26 cellular contexts compared by ENCODE assay signal in genomic region chr2:195818521-195818920, GRCh38.
DNase-seq lines count a peak whose midpoint lies in the region; ATAC-seq, FAIRE-seq and TF ChIP-seq lines count a peak whose summit lies in the region.
"Had no signal": no experiment of that assay in that cellular context is flagged by ENCODE, and none has a peak within 500 bp of the region (broad histone marks: within the 10 kb centered on the region; RNA-seq: fewer than 3 reads in every experiment).

No MANE protein-coding gene starts in this region.

- H3K9ac ChIP-seq in endothelial cell of umbilical vein (replicated peaks; ENCODE audit: extremely low read depth, insufficient read depth, low read length): no peak overlapping the region
- H3K9ac ChIP-seq in neural progenitor cell: no peak overlapping the region

- no peak overlapping the region for H3K4me3 Mint-ChIP-seq in nephron progenitor cell
- no peak overlapping the region for H3K4me3 Mint-ChIP-seq in neural progenitor cell
- no peak overlapping the region for H3K4me3 Mint-ChIP-seq in activated CD8-positive, alpha-beta T cell treated with anti-CD3 and anti-CD28 coated beads, Interleukin-2, amount 10 ng/mL, durations not matched to agents 7 days and 5 days
- H3K4me3 Mint-ChIP-seq: activated naive CD4-positive, alpha-beta T cell treated with anti-CD3 and anti-CD28 coated beads for 36 hours; CD4-positive, alpha-beta memory T cell had no signal

- H3K4me3 ChIP-seq in LNCaP clone FGC (ENCODE audit: low read depth, low read length) (no peak overlapping the region), endothelial cell of umbilical vein (replicated peaks in 1 of 3; ENCODE audit: insufficient read depth in 1 of 3, low read depth in 1 of 3, low read length in 3 of 3) (no peak overlapping the region), neural progenitor cell (no peak overlapping the region), SJCRH30 (no peak overlapping the region)
- H3K4me3 ChIP-seq: spleen had no signal

- H3K27ac Mint-ChIP-seq in nephron progenitor cell (peak overlapping the region; percentile 5), neural progenitor cell (no peak overlapping the region)
- H3K27ac Mint-ChIP-seq in activated CD8-positive, alpha-beta T cell treated with anti-CD3 and anti-CD28 coated beads, Interleukin-2, amount 10 ng/mL, durations not matched to agents 7 days and 5 days: no peak overlapping the region
- H3K27ac Mint-ChIP-seq: activated naive CD4-positive, alpha-beta T cell treated with anti-CD3 and anti-CD28 coated beads for 36 hours had no signal

- H3K4me1 Mint-ChIP-seq in nephron progenitor cell: peaks cover 15% of the 10 kb centered on the region
- no peaks in the 10 kb centered on the region for H3K4me1 Mint-ChIP-seq in neural progenitor cell
- peaks cover 5% of the 10 kb centered on the region for H3K4me1 Mint-ChIP-seq in activated CD8-positive, alpha-beta T cell treated with anti-CD3 and anti-CD28 coated beads, Interleukin-2, amount 10 ng/mL, durations not matched to agents 7 days and 5 days (ENCODE audit: low read depth)
- H3K4me1 Mint-ChIP-seq: CD4-positive, alpha-beta memory T cell had no signal

- intact Hi-C loops in endothelial cell of umbilical vein (cut with micrococcal nuclease): no loop called here

- H4K20me1 ChIP-seq in endothelial cell of umbilical vein (replicated peaks; ENCODE audit: control insufficient read depth, extremely low read depth, insufficient read depth, low read length) (no peaks in the 10 kb centered on the region), neural progenitor cell (ENCODE audit: low read depth) (no peaks in the 10 kb centered on the region)

- no peaks in the 10 kb centered on the region for H3K27me3 ChIP-seq in endothelial cell of umbilical vein (ENCODE audit: control insufficient read depth in 2 of 2, insufficient read depth in 2 of 2, low read length in 2 of 2)
- H3K27me3 ChIP-seq in neural progenitor cell: no peaks in the 10 kb centered on the region
- H3K27me3 ChIP-seq in SJCRH30: no peaks in the 10 kb centered on the region
- H3K27me3 ChIP-seq: spleen had no signal

- no peak overlapping the region for H2AFZ ChIP-seq in endothelial cell of umbilical vein (ENCODE audit: low read depth, low read length)
- no peak overlapping the region for H2AFZ ChIP-seq in neural progenitor cell (replicated peaks)

- H3K9me3 ChIP-seq in endothelial cell of umbilical vein (replicated peaks; ENCODE audit: control insufficient read depth, insufficient read depth, low read length): no peaks in the 10 kb centered on the region
- no peaks in the 10 kb centered on the region for H3K9me3 ChIP-seq in neural progenitor cell (ENCODE audit: low read depth)
- no peaks in the 10 kb centered on the region for H3K9me3 ChIP-seq in SJCRH30 (replicated peaks)
- H3K9me3 ChIP-seq: spleen had no signal

- DNase-seq in DMS53 treated with DMSO at 0.1 percent for 48 hours (lab: John Stamatoyannopoulos, UW; ENCODE audit: unreplicated experiment): peak; percentile 33
- peak; percentile 30 for DNase-seq in LNCaP clone FGC (ENCODE audit: low read depth)
- DNase-seq in endothelial cell of umbilical vein (ENCODE audit: low read depth, low spot score): peak; percentile 53
- no peak for DNase-seq in nephron progenitor cell
- DNase-seq in neural progenitor cell (ENCODE audit: low spot score): no peak
- no peak for DNase-seq in activated CD8-positive, alpha-beta T cell treated with anti-CD3 and anti-CD28 coated beads, Interleukin-2, amount 10 ng/mL, durations not matched to agents 7 days and 5 days
- no peak for DNase-seq in iPS-NIHi7 (ENCODE audit: extremely low spot score)
- no peak for DNase-seq in SJCRH30
- DNase-seq: activated CD4-positive, alpha-beta T cell treated with anti-CD3 and anti-CD28 coated beads for 1 hour; activated CD8-positive, alpha-beta memory T cell treated with anti-CD3 and anti-CD28 coated beads for 24 hours; activated naive CD4-positive, alpha-beta T cell treated with anti-CD3 and anti-CD28 coated beads for 36 hours; activated T-cell treated with anti-CD3 and anti-CD28 coated beads, Interleukin-2, amount 50 U/mL, for 48 hours; amygdala; caudate nucleus; CD4-positive, alpha-beta memory T cell; DMS153; NCI-H1436; NCI-H526; occipital lobe; spleen; stimulated activated CD4-positive, alpha-beta T cell treated with anti-CD3 and anti-CD28 coated beads, Interleukin-4, amount 100 ng/mL, for 1 hour; stimulated activated naive CD4-positive, alpha-beta T cell treated with Interleukin-2 at 50 U/mL for 16 hours; T1000 had no signal

- CTCF ChIA-PET in endothelial cell of umbilical vein (lab: Charles Lee): no interaction called here
- CTCF ChIA-PET in activated CD8-positive, alpha-beta T cell treated with anti-CD3 and anti-CD28 coated beads, Interleukin-2, amount 10 ng/mL, durations not matched to agents 7 days and 5 days (lab: Charles Lee): no interaction called here

- no TSS peak for BruUV-seq in endothelial cell of umbilical vein (replicated peaks; lab: Mats Ljungman, UMichigan)

- H3K79me2 ChIP-seq in endothelial cell of umbilical vein (ENCODE audit: control insufficient read depth, insufficient read depth, low read length) (no peaks in the 10 kb centered on the region), neural progenitor cell (ENCODE audit: low read depth) (no peaks in the 10 kb centered on the region)

- no peaks in the 10 kb centered on the region for H3K27me3 Mint-ChIP-seq in nephron progenitor cell (ENCODE audit: low read depth, poor library complexity)
- no peaks in the 10 kb centered on the region for H3K27me3 Mint-ChIP-seq in neural progenitor cell (ENCODE audit: insufficient read depth, low read depth)
- H3K27me3 Mint-ChIP-seq in activated CD8-positive, alpha-beta T cell treated with anti-CD3 and anti-CD28 coated beads, Interleukin-2, amount 10 ng/mL, durations not matched to agents 7 days and 5 days (ENCODE audit: low read depth): no peaks in the 10 kb centered on the region

- no peaks in the 10 kb centered on the region for H3F3A ChIP-seq in neural progenitor cell (ENCODE audit: low read depth)

- no peak for ATAC-seq in activated CD8-positive, alpha-beta T cell treated with anti-CD3 and anti-CD28 coated beads, Interleukin-2, amount 10 ng/mL, durations not matched to agents 7 days and 5 days
- ATAC-seq: HepG2, Right ventricle myocardium inferior had no signal

- no peaks in the 10 kb centered on the region for H3K9me1 ChIP-seq in endothelial cell of umbilical vein (replicated peaks; ENCODE audit: control insufficient read depth, extremely low read depth, insufficient read depth, low read length)

- H3K36me3 ChIP-seq in endothelial cell of umbilical vein (ENCODE audit: control insufficient read depth in 2 of 2, extremely low read depth in 1 of 2, insufficient read depth in 2 of 2, low read length in 2 of 2) (no peaks in the 10 kb centered on the region), neural progenitor cell (no peaks in the 10 kb centered on the region), SJCRH30 (no peaks in the 10 kb centered on the region)
- H3K36me3 ChIP-seq: spleen had no signal

- dilution Hi-C loops in endothelial cell of umbilical vein (cut with MboI; ENCODE audit: extremely low pct_ligation_motif_present, low sequenced_read_pairs): no loop called here

- FAIRE-seq in endothelial cell of umbilical vein (lab: Jason Lieb, UNC): no peak
- FAIRE-seq: GM12892, HepG2 had no signal

- H3K9me3 Mint-ChIP-seq in nephron progenitor cell (no peaks in the 10 kb centered on the region), neural progenitor cell (no peaks in the 10 kb centered on the region)
- no peaks in the 10 kb centered on the region for H3K9me3 Mint-ChIP-seq in activated CD8-positive, alpha-beta T cell treated with anti-CD3 and anti-CD28 coated beads, Interleukin-2, amount 10 ng/mL, durations not matched to agents 7 days and 5 days (ENCODE audit: insufficient read depth)
- H3K9me3 Mint-ChIP-seq: activated naive CD4-positive, alpha-beta T cell treated with anti-CD3 and anti-CD28 coated beads for 36 hours; CD4-positive, alpha-beta memory T cell had no signal

- H3K4me1 ChIP-seq in endothelial cell of umbilical vein (ENCODE audit: control insufficient read depth, extremely low read depth, insufficient read depth, low read length): peaks cover 4% of the 10 kb centered on the region
- H3K4me1 ChIP-seq in neural progenitor cell: peaks cover 7% of the 10 kb centered on the region
- H3K4me1 ChIP-seq in SJCRH30: no peaks in the 10 kb centered on the region
- H3K4me1 ChIP-seq: spleen had no signal

- H3K36me3 Mint-ChIP-seq in nephron progenitor cell (ENCODE audit: low read depth) (no peaks in the 10 kb centered on the region), neural progenitor cell (no peaks in the 10 kb centered on the region)
- no peaks in the 10 kb centered on the region for H3K36me3 Mint-ChIP-seq in activated CD8-positive, alpha-beta T cell treated with anti-CD3 and anti-CD28 coated beads, Interleukin-2, amount 10 ng/mL, durations not matched to agents 7 days and 5 days (ENCODE audit: low read depth)
- H3K36me3 Mint-ChIP-seq: CD4-positive, alpha-beta memory T cell had no signal

- TF ChIP-seq CTCF in LNCaP clone FGC (IDR thresholded peaks at IDR 0.05; ENCODE audit: control insufficient read depth, extremely low read depth, insufficient read depth) (no peak), endothelial cell of umbilical vein (IDR thresholded peaks at IDR 0.05; ENCODE audit: extremely low read depth in 1 of 2, insufficient read depth in 1 of 2, low read depth in 1 of 2, low read length in 2 of 2) (no peak), nephron progenitor cell (IDR thresholded peaks at IDR 0.05) (no peak), neural progenitor cell (IDR thresholded peaks at IDR 0.05) (no peak)

- no peak overlapping the region for H3K4me2 ChIP-seq in endothelial cell of umbilical vein (ENCODE audit: insufficient read depth, low read length)
- no peak overlapping the region for H3K4me2 ChIP-seq in neural progenitor cell

- POLR2A ChIA-PET in endothelial cell of umbilical vein (lab: Charles Lee): no interaction called here
- POLR2A ChIA-PET in activated CD8-positive, alpha-beta T cell treated with anti-CD3 and anti-CD28 coated beads, Interleukin-2, amount 10 ng/mL, durations not matched to agents 7 days and 5 days (lab: Charles Lee): no interaction called here

- TF ChIP-seq POLR2A in endothelial cell of umbilical vein (IDR thresholded peaks at IDR 0.05; ENCODE audit: low read depth, low read length): no peak

- no peak overlapping the region for H3K27ac ChIP-seq in endothelial cell of umbilical vein (ENCODE audit: insufficient read depth, low read depth, low read length)
- H3K27ac ChIP-seq in neural progenitor cell: no peak overlapping the region
- no peak overlapping the region for H3K27ac ChIP-seq in SJCRH30
- H3K27ac ChIP-seq: spleen had no signal

TF ChIP-seq in endothelial cell of umbilical vein, 7 proteins besides CTCF, POLR2A, EP300 and RAD21 (continues in another document):
- TF ChIP-seq GATA2 (IDR thresholded peaks at IDR 0.05; ENCODE audit: insufficient read depth, insufficient read length, low read depth, low read length): no peak
- no peak for TF ChIP-seq JUN (IDR thresholded peaks at IDR 0.05; ENCODE audit: borderline replicate concordance, insufficient read depth, insufficient read length, low read depth)
- TF ChIP-seq FOS (IDR thresholded peaks at IDR 0.05; ENCODE audit: borderline replicate concordance, insufficient read depth, low read length): peak; percentile 19

Comparison
In these comparisons a context has a peak if more than half of its experiments do, and no peak if none do; other contexts are left out.
1. DNase-seq: peak in DMS53 treated with DMSO at 0.1 percent for 48 hours (single experiment), LNCaP clone FGC (single experiment) and endothelial cell of umbilical vein (single experiment); none in nephron progenitor cell (single experiment), neural progenitor cell (single experiment), activated CD8-positive, alpha-beta T cell treated with anti-CD3 and anti-CD28 coated beads, Interleukin-2, amount 10 ng/mL, durations not matched to agents 7 days and 5 days (single experiment), iPS-NIHi7 (single experiment) and SJCRH30 (0 of 2).